Comparison of ENCODE assay signal across 8 cellular contexts in the genomic region with DNA sequence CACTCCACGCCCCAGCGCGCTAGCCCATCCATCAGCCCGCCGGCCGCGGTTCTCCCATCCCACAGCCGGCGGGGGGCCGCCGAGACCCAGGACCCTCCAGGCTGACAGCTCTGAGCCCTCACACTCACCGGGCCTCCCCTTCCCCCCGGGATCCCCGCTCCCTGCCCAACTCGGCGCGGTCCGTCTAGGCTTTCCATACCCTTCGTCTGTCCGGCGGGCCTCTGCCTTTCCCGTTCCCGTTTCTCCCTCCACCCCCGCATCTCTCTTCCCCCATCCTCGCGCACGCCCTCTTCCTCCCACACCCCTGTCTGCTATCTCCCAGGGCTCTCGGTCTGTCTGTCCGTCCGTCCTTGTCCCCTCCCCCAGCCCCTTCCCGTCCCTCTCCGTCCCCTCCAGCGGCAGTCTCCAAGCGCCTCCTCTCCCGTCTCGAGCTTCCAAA. TPM values are rescaled to one million over a fixed set of nuclear protein-coding genes. Genes with fewer than 3 reads are reported as not detected.
DNase-seq lines count a peak whose midpoint lies in the region; ATAC-seq and TF ChIP-seq lines count a peak whose summit lies in the region.

No MANE protein-coding gene starts in this region.

- peak overlapping the region; percentile 94 for H2AFZ ChIP-seq in osteoblast (ENCODE audit: low read length)

- H3K36me3 Mint-ChIP-seq in CD8-positive, alpha-beta memory T cell = peaks cover 0 to 1% (median 0%) of the 10 kb centered on the region in 3 donors

- H3K9me3 Mint-ChIP-seq in CD8-positive, alpha-beta memory T cell = no peaks in the 10 kb centered on the region

- 1% methylated on average over 36 of the region's 36 CpGs for WGBS in esophagus muscularis mucosa

- peaks cover 6 to 17% (median 11%) of the 10 kb centered on the region in 3 donors for H3K4me1 Mint-ChIP-seq in CD8-positive, alpha-beta memory T cell

- peak overlapping the region in 2 of 7 donors; percentile 84 to 87 for H3K4me3 Mint-ChIP-seq in CD8-positive, alpha-beta memory T cell

- no peak overlapping the region for H3K27ac ChIP-seq in CD8-positive, alpha-beta memory T cell (ENCODE audit: low read depth, low read length)
- H3K27ac ChIP-seq in esophagus muscularis mucosa (replicated peaks in 1 of 4) (peak overlapping the region; percentile 58 to 71 (median 68)), osteoblast (ENCODE audit: low read depth, low read length) (peak overlapping the region; percentile 48)

- TF ChIP-seq CTCF in esophagus muscularis mucosa (IDR thresholded peaks at IDR 0.05) (no peak), osteoblast (IDR thresholded peaks at IDR 0.05; ENCODE audit: extremely low read depth, low read depth, low read length) (no peak), GM10248 (IDR thresholded peaks at IDR 0.05; ENCODE audit: control extremely low read depth, extremely low read depth, low read depth, missing control alignments) (no peak)

- intact Hi-C loops in esophagus muscularis mucosa (cut with DNase I) = no loop called here

- POLR2A ChIA-PET in CD8-positive, alpha-beta memory T cell (lab: Charles Lee) = no interaction called here
- POLR2A ChIA-PET in GM10248 (lab: Yijun Ruan, JAX) = no interaction called here

- H3K4me3 ChIP-seq in CD8-positive, alpha-beta memory T cell (ENCODE audit: low read length) = peak overlapping the region; percentile 72
- H3K4me3 ChIP-seq in esophagus muscularis mucosa = peak overlapping the region; percentile 66 to 75 (median 68)
- H3K4me3 ChIP-seq in osteoblast (ENCODE audit: insufficient read depth, low read length) = peak overlapping the region; percentile 83

- H3K79me2 ChIP-seq in osteoblast (ENCODE audit: insufficient read depth, low read length) = no peaks in the 10 kb centered on the region

- no peak for DNase-seq in CD8-positive, alpha-beta memory T cell
- peak; percentile 78 for DNase-seq in NCI-H69 (lab: John Stamatoyannopoulos, UW)
- no peak for DNase-seq in esophagus muscularis mucosa (ENCODE audit: extremely low spot score)
- DNase-seq in osteoblast (ENCODE audit: insufficient read length, low spot score, missing footprints) = no peak
- DNase-seq in islet precursor cell = no peak
- no peak for DNase-seq in GM10248 (ENCODE audit: extremely low spot score)
- DNase-seq in cortex of kidney (lab: John Stamatoyannopoulos, UW) = no peak

- H3K9me3 ChIP-seq in CD8-positive, alpha-beta memory T cell (ENCODE audit: low read length) = no peaks in the 10 kb centered on the region
- H3K9me3 ChIP-seq in esophagus muscularis mucosa (no peaks in the 10 kb centered on the region), osteoblast (ENCODE audit: low read depth, low read length) (no peaks in the 10 kb centered on the region)

- no peaks in the 10 kb centered on the region for H4K20me1 ChIP-seq in osteoblast (ENCODE audit: insufficient read depth, low read length)

- no peak for TF ChIP-seq EP300 in esophagus muscularis mucosa (IDR thresholded peaks at IDR 0.05)

- no peak for TF ChIP-seq POLR2A in esophagus muscularis mucosa (IDR thresholded peaks at IDR 0.05; ENCODE audit: low read depth)

- H3K27me3 ChIP-seq in CD8-positive, alpha-beta memory T cell (ENCODE audit: insufficient read depth, low read length, poor library complexity, severe bottlenecking) = peaks cover 5% of the 10 kb centered on the region
- H3K27me3 ChIP-seq in esophagus muscularis mucosa (no peaks in the 10 kb centered on the region), osteoblast (ENCODE audit: insufficient read depth, low read length) (no peaks in the 10 kb centered on the region)

- ATAC-seq in GM18907 (IDR thresholded peaks at IDR 0.05; ENCODE audit: unreplicated experiment) = no peak

- CTCF ChIA-PET in CD8-positive, alpha-beta memory T cell (lab: Charles Lee) = no interaction called here
- CTCF ChIA-PET in GM10248 (lab: Yijun Ruan, JAX) = interaction anchor here (1.1 to 5.8 kb wide), 2 partner anchors 9 to 11 kb away, joined by 4 to 28 read pairs; no protein-coding TSS in a partner anchor

- no peaks in the 10 kb centered on the region for H3K27me3 Mint-ChIP-seq in CD8-positive, alpha-beta memory T cell

- H3K4me2 ChIP-seq in osteoblast (ENCODE audit: insufficient read depth, low read length) = peak overlapping the region; percentile 90

- peak overlapping the region in 1 of 8 donors; percentile 84 for H3K27ac Mint-ChIP-seq in CD8-positive, alpha-beta memory T cell

- peaks cover 19% of the 10 kb centered on the region for H3K4me1 ChIP-seq in CD8-positive, alpha-beta memory T cell (ENCODE audit: insufficient read depth, low read length)
- H3K4me1 ChIP-seq in esophagus muscularis mucosa (peaks cover 19 to 32% (median 29%) of the 10 kb centered on the region in 4 donors), osteoblast (ENCODE audit: insufficient read depth, low read length) (peaks cover 34% of the 10 kb centered on the region)

- H3K36me3 ChIP-seq in CD8-positive, alpha-beta memory T cell (ENCODE audit: insufficient read depth, low read length) = no peaks in the 10 kb centered on the region
- H3K36me3 ChIP-seq in esophagus muscularis mucosa (no peaks in the 10 kb centered on the region), osteoblast (ENCODE audit: insufficient read depth, low read length) (no peaks in the 10 kb centered on the region)

RNA-seq across cellular contexts. Expression of a gene that starts 0.7 kb away (rescaled TPM):
- total RNA-seq in CD8-positive, alpha-beta memory T cell = 1 to 10 TPM; 2.4 to 2.5 TPM
- not detected for polyA plus RNA-seq in CD8-positive, alpha-beta memory T cell
- total RNA-seq in esophagus muscularis mucosa (1 to 10 TPM in 3 of 4 donors, under 1 TPM in 1; 0.50 to 1.8 (median 1.2) TPM), osteoblast (0.59 and 0.72 TPM in 2 replicates)

RNA-seq across cellular contexts. Expression of a gene that starts 5.2 kb away (rescaled TPM):
- total RNA-seq in CD8-positive, alpha-beta memory T cell = 10 to 100 TPM; 13.4 TPM
- polyA plus RNA-seq in CD8-positive, alpha-beta memory T cell = 10.7 TPM
- total RNA-seq in esophagus muscularis mucosa = 10 to 100 TPM; 18.3 to 20.0 (median 19.7) TPM
- total RNA-seq in osteoblast = 27.4 and 27.5 TPM in 2 replicates

RNA-seq across cellular contexts. Expression of a gene that starts 16.7 kb away (rescaled TPM):
- 100 to 1,000 TPM; 152 to 154 TPM for total RNA-seq in CD8-positive, alpha-beta memory T cell
- 80.8 TPM for polyA plus RNA-seq in CD8-positive, alpha-beta memory T cell
- total RNA-seq in esophagus muscularis mucosa (10 to 100 TPM; 15.9 to 30.2 (median 20.0) TPM), osteoblast (7.7 and 10.9 TPM in 2 replicates)

RNA-seq across cellular contexts. Expression of a gene that starts 27.7 kb away (rescaled TPM):
- 1 to 10 TPM; 1.8 TPM for total RNA-seq in CD8-positive, alpha-beta memory T cell
- polyA plus RNA-seq in CD8-positive, alpha-beta memory T cell = not detected
- total RNA-seq in esophagus muscularis mucosa = 1 to 10 TPM in 3 of 4 donors, under 1 TPM in 1; 0.83 to 2.8 (median 2.0) TPM
- total RNA-seq in osteoblast = not detected in 2 replicates

Comparison
In these comparisons a context has a peak if more than half of its experiments do, and no peak if none do; other contexts are left out.
1. RNA of a gene that starts 16.7 kb away (total RNA-seq): 152 to 154 TPM in CD8-positive, alpha-beta memory T cell; 15.9 to 30.2 TPM in esophagus muscularis mucosa and 7.7 to 10.9 TPM in osteoblast; every median in the first group is over 4 times any median in the second.
2. Peak in every context shown above with its lines, with median percentiles within 50 percentile points of each other: H3K4me3 ChIP-seq.